ENCODE assay signal across 25 cellular contexts in the genomic region with DNA sequence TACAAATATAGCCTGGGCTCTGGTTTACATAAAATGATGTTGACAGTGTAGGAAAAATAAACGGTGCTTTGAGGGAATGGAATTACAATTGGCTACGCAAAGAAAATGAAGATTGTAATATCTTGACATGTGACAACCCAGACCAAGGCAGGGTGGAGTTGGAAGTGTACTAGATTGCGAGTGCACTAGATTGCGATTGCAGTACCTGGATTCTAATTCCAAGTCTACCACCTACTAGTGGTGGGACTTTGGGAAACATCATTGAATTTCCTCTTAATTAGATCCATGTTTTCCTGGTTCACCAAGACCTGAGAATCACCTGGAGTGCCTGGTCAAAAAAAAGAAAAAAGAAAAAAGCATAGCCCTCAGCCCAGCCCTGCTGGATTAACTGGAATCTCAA. TPM values are rescaled to one million over a fixed set of nuclear protein-coding genes. Genes with fewer than 3 reads are reported as not detected.
"Had no signal": no experiment of that assay in that cellular context is flagged by ENCODE, and none has a peak within 500 bp of the region (broad histone marks: within the 10 kb centered on the region; RNA-seq: fewer than 3 reads in every experiment).

No MANE protein-coding gene starts in this region.

- H3K27me3 Mint-ChIP-seq: stimulated activated naive CD8-positive, alpha-beta T cell treated with anti-CD3 and anti-CD28 coated beads, Interleukin-15, Interleukin-2, amounts not matched to agents 100 ng/mL and 50 ng/mL, for 24 hours had no signal

- H3K9me3 Mint-ChIP-seq: stimulated activated naive CD8-positive, alpha-beta T cell treated with anti-CD3 and anti-CD28 coated beads, Interleukin-15, Interleukin-2, amounts not matched to agents 100 ng/mL and 50 ng/mL, for 24 hours had no signal

- H3K4me3 Mint-ChIP-seq: naive B cell; nephron; stimulated activated memory B cell treated with anti-CD40 and anti-IgM and Interleukin-4, amounts not matched to agents 10 μg/mL and 1 μg/mL and 100 μg/mL, for 72 hours; stimulated activated naive CD8-positive, alpha-beta T cell treated with anti-CD3 and anti-CD28 coated beads, Interleukin-15, Interleukin-2, amounts not matched to agents 100 ng/mL and 50 ng/mL, for 24 hours had no signal

- H3K27me3 ChIP-seq: dorsolateral prefrontal cortex, esophagus squamous epithelium, right lobe of liver, testis, tibial nerve had no signal

- H2AFZ ChIP-seq: parathyroid adenoma had no signal

- H3K27ac ChIP-seq: dorsolateral prefrontal cortex, esophagus squamous epithelium, parathyroid adenoma, psoas muscle, right lobe of liver, testis, tibial nerve had no signal

- DNase-seq: cortex of kidney; dorsolateral prefrontal cortex; effector CD8-positive, alpha-beta T cell; esophagus squamous epithelium; foreskin fibroblast; kidney; left cardiac atrium; left ventricle myocardium superior; mesenchymal stem cell; naive B cell; occipital lobe; psoas muscle; retina; right lobe of liver; stimulated activated CD4-positive, alpha-beta T cell treated with anti-CD3 and anti-CD28 coated beads, Interleukin-1b, Interleukin-23, amount 100 ng/mL, for 48 hours; stimulated activated CD4-positive, alpha-beta T cell treated with anti-CD3 and anti-CD28 coated beads, Interleukin-4, amount 100 ng/mL, for 24 hours; testis had no signal

- FAIRE-seq: endometrium, kidney had no signal

- ATAC-seq: left cardiac atrium, left ventricle myocardium superior, right lobe of liver had no signal

- H3K79me2 ChIP-seq: parathyroid adenoma had no signal

- H3K9me3 ChIP-seq: esophagus squamous epithelium, psoas muscle, right lobe of liver, testis had no signal

- H3K4me1 ChIP-seq: parathyroid adenoma, right lobe of liver, testis, tibial nerve had no signal

- H3K36me3 ChIP-seq: esophagus squamous epithelium, right lobe of liver, tibial nerve had no signal

- H3K4me3 ChIP-seq: dorsolateral prefrontal cortex, esophagus squamous epithelium, lung, psoas muscle, right lobe of liver, testis, tibial nerve had no signal

- H3K4me1 Mint-ChIP-seq: naive B cell; nephron; stimulated activated memory B cell treated with anti-CD40 and anti-IgM and Interleukin-4, amounts not matched to agents 10 μg/mL and 1 μg/mL and 100 μg/mL, for 72 hours had no signal

- H3K36me3 Mint-ChIP-seq: naive B cell; stimulated activated memory B cell treated with anti-CD40 and anti-IgM and Interleukin-4, amounts not matched to agents 10 μg/mL and 1 μg/mL and 100 μg/mL, for 72 hours had no signal

- H3K9ac ChIP-seq: parathyroid adenoma had no signal

- H3K27ac Mint-ChIP-seq: nephron; stimulated activated memory B cell treated with anti-CD40 and anti-IgM and Interleukin-4, amounts not matched to agents 10 μg/mL and 1 μg/mL and 100 μg/mL, for 72 hours; stimulated activated naive CD8-positive, alpha-beta T cell treated with anti-CD3 and anti-CD28 coated beads, Interleukin-15, Interleukin-2, amounts not matched to agents 100 ng/mL and 50 ng/mL, for 24 hours had no signal

RNA-seq across cellular contexts. Expression of gene EGF, which starts 18.6 kb away (rescaled TPM):
- total RNA-seq: right lobe of liver, subcutaneous adipose tissue had no signal
